Comparison of ENCODE assay signal across 1 cellular context in genomic region chr3:32593903-32594525, GRCh38.
TF ChIP-seq lines count a peak whose summit lies in the region.

No MANE protein-coding gene starts in this region.

TF ChIP-seq in K562, 482 proteins besides CTCF, POLR2A, EP300 and RAD21:
- TF ChIP-seq ZNF133 (CRISPR knock-in tag; IDR thresholded peaks at IDR 0.05) (no peak), EWSR1 (IDR thresholded peaks at IDR 0.05; ENCODE audit: borderline replicate concordance, low read depth, partially characterized antibody) (no peak), ZC3H8 (IDR thresholded peaks at IDR 0.05) (no peak), CEBPG (CRISPR knock-in tag; IDR thresholded peaks at IDR 0.05) (peak; percentile 12; the same call in 1 of the 2 replicates), CEBPG (tag; conservative IDR thresholded peaks at IDR 0.05 in 1 of 2, IDR thresholded peaks at IDR 0.05 in 1 of 2) (0 out of 4 replicates have a peak, but pooled peaks have one; percentile 6 to 41), ZFP36 (IDR thresholded peaks at IDR 0.05; ENCODE audit: low read depth, low read length, partially characterized antibody) (peak; percentile 34), CEBPB (tag; IDR thresholded peaks at IDR 0.05) (peak; percentile 62; the same call in 1 of the 2 replicates), CBFA2T3 (IDR thresholded peaks at IDR 0.05) (no peak), MIER1 (IDR thresholded peaks at IDR 0.05; ENCODE audit: low read depth) (no peak), NFYB (IDR thresholded peaks at IDR 0.05; ENCODE audit: extremely low read depth, insufficient read length) (no peak), ZC3H11A (IDR thresholded peaks at IDR 0.05; ENCODE audit: low read depth, low read length) (no peak), EZH2 (IDR thresholded peaks at IDR 0.05; ENCODE audit: borderline replicate concordance, low read depth, low read length) (0 out of 2 replicates have a peak, but pooled peaks have one; percentile 40)
- TF ChIP-seq, protein P1, sequence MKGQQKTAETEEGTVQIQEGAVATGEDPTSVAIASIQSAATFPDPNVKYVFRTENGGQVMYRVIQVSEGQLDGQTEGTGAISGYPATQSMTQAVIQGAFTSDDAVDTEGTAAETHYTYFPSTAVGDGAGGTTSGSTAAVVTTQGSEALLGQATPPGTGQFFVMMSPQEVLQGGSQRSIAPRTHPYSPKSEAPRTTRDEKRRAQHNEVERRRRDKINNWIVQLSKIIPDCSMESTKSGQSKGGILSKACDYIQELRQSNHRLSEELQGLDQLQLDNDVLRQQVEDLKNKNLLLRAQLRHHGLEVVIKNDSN (CRISPR knock-in tag; IDR thresholded peaks at IDR 0.05) = no peak
- TF ChIP-seq, protein P2, sequence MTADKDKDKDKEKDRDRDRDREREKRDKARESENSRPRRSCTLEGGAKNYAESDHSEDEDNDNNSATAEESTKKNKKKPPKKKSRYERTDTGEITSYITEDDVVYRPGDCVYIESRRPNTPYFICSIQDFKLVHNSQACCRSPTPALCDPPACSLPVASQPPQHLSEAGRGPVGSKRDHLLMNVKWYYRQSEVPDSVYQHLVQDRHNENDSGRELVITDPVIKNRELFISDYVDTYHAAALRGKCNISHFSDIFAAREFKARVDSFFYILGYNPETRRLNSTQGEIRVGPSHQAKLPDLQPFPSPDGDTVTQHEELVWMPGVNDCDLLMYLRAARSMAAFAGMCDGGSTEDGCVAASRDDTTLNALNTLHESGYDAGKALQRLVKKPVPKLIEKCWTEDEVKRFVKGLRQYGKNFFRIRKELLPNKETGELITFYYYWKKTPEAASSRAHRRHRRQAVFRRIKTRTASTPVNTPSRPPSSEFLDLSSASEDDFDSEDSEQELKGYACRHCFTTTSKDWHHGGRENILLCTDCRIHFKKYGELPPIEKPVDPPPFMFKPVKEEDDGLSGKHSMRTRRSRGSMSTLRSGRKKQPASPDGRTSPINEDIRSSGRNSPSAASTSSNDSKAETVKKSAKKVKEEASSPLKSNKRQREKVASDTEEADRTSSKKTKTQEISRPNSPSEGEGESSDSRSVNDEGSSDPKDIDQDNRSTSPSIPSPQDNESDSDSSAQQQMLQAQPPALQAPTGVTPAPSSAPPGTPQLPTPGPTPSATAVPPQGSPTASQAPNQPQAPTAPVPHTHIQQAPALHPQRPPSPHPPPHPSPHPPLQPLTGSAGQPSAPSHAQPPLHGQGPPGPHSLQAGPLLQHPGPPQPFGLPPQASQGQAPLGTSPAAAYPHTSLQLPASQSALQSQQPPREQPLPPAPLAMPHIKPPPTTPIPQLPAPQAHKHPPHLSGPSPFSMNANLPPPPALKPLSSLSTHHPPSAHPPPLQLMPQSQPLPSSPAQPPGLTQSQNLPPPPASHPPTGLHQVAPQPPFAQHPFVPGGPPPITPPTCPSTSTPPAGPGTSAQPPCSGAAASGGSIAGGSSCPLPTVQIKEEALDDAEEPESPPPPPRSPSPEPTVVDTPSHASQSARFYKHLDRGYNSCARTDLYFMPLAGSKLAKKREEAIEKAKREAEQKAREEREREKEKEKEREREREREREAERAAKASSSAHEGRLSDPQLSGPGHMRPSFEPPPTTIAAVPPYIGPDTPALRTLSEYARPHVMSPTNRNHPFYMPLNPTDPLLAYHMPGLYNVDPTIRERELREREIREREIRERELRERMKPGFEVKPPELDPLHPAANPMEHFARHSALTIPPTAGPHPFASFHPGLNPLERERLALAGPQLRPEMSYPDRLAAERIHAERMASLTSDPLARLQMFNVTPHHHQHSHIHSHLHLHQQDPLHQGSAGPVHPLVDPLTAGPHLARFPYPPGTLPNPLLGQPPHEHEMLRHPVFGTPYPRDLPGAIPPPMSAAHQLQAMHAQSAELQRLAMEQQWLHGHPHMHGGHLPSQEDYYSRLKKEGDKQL (CRISPR knock-in tag; IDR thresholded peaks at IDR 0.05; ENCODE audit: borderline replicate concordance) = no peak
